Comparison of ENCODE assay signal across 29 cellular contexts in genomic region chrX:96833333-96833732, GRCh38.
"Had no signal": no experiment of that assay in that cellular context is flagged by ENCODE, and none has a peak within 500 bp of the region (broad histone marks: within the 10 kb centered on the region; RNA-seq: fewer than 3 reads in every experiment).

No MANE protein-coding gene starts in this region.

- DNase-seq: cortex of kidney; effector memory CD8-positive, alpha-beta T cell; erythroblast; esophagus squamous epithelium; gastrocnemius medialis; heart right ventricle; hypothalamus; immature natural killer cell; left cardiac atrium; left lung; mesenchymal stem cell; mucosa of descending colon; naive thymus-derived CD4-positive, alpha-beta T cell; posterior cingulate gyrus; psoas muscle; right cardiac atrium; sigmoid colon; spleen; stimulated activated CD4-positive, alpha-beta T cell treated with anti-CD3 and anti-CD28 coated beads, Interleukin-4, amount 100 ng/mL, for 4 hours; stimulated activated naive CD8-positive, alpha-beta T cell treated with anti-CD3 and anti-CD28 coated beads, Interleukin-15, Interleukin-2, amounts not matched to agents 100 U/mL and 50 U/mL, for 24 hours; substantia nigra; testis; tibial artery had no signal

- FAIRE-seq: endometrium had no signal

- H3K9me3 ChIP-seq: esophagus squamous epithelium, gastrocnemius medialis, heart right ventricle, left lung, mucosa of descending colon, psoas muscle, sigmoid colon, spleen, testis, tibial artery had no signal

- H3K27me3 ChIP-seq: esophagus squamous epithelium, gastrocnemius medialis, heart right ventricle, left lung, neural progenitor cell, sigmoid colon, spleen, testis, tibial artery had no signal

- H3K9me3 Mint-ChIP-seq: effector memory CD8-positive, alpha-beta T cell; immature natural killer cell; mesothelial cell of epicardium; naive thymus-derived CD4-positive, alpha-beta T cell; nephron; neural progenitor cell; stimulated activated memory B cell treated with anti-CD40 and anti-IgM and Interleukin-4, amounts not matched to agents 10 μg/mL and 1 μg/mL and 100 μg/mL, for 72 hours; type B pancreatic cell had no signal

- H3K36me3 ChIP-seq: esophagus squamous epithelium, gastrocnemius medialis, heart right ventricle, left lung, neural progenitor cell, sigmoid colon, spleen, tibial artery had no signal

- H2AFZ ChIP-seq: neural progenitor cell had no signal

- H3K27ac Mint-ChIP-seq: effector memory CD8-positive, alpha-beta T cell; immature natural killer cell; mesothelial cell of epicardium; naive thymus-derived CD4-positive, alpha-beta T cell; nephron; neural progenitor cell; stimulated activated memory B cell treated with anti-CD40 and anti-IgM and Interleukin-4, amounts not matched to agents 10 μg/mL and 1 μg/mL and 100 μg/mL, for 72 hours; type B pancreatic cell had no signal

- H3K4me1 ChIP-seq: gastrocnemius medialis, left lung, neural progenitor cell, sigmoid colon, spleen, testis had no signal

- H3K4me2 ChIP-seq: neural progenitor cell had no signal

- H3K4me3 Mint-ChIP-seq: effector memory CD8-positive, alpha-beta T cell; immature natural killer cell; mesothelial cell of epicardium; naive thymus-derived CD4-positive, alpha-beta T cell; nephron; neural progenitor cell; stimulated activated memory B cell treated with anti-CD40 and anti-IgM and Interleukin-4, amounts not matched to agents 10 μg/mL and 1 μg/mL and 100 μg/mL, for 72 hours; type B pancreatic cell had no signal

- H3K9ac ChIP-seq: neural progenitor cell had no signal

- ATAC-seq: effector memory CD8-positive, alpha-beta T cell; gastrocnemius medialis; heart right ventricle; left cardiac atrium; left lung; mucosa of descending colon; naive thymus-derived CD4-positive, alpha-beta T cell; psoas muscle; right cardiac atrium; stimulated activated memory B cell treated with anti-CD40 and anti-IgM and Interleukin-4, amounts not matched to agents 10 μg/mL and 1 μg/mL and 100 μg/mL, for 72 hours; stimulated activated naive CD8-positive, alpha-beta T cell treated with anti-CD3 and anti-CD28 coated beads, Interleukin-15, Interleukin-2, amounts not matched to agents 100 U/mL and 50 U/mL, for 24 hours had no signal

- H3K4me3 ChIP-seq: esophagus squamous epithelium, gastrocnemius medialis, heart right ventricle, left lung, mucosa of descending colon, neural progenitor cell, psoas muscle, sigmoid colon, spleen, testis, tibial artery had no signal

- H3K36me3 Mint-ChIP-seq: immature natural killer cell; mesothelial cell of epicardium; neural progenitor cell; stimulated activated memory B cell treated with anti-CD40 and anti-IgM and Interleukin-4, amounts not matched to agents 10 μg/mL and 1 μg/mL and 100 μg/mL, for 72 hours had no signal

- H3K27ac ChIP-seq: esophagus squamous epithelium, gastrocnemius medialis, heart right ventricle, left lung, neural progenitor cell, psoas muscle, sigmoid colon, spleen, testis, tibial artery had no signal

- H3K4me1 Mint-ChIP-seq: immature natural killer cell; naive thymus-derived CD4-positive, alpha-beta T cell; nephron; neural progenitor cell had no signal

- H3K27me3 Mint-ChIP-seq: effector memory CD8-positive, alpha-beta T cell; naive thymus-derived CD4-positive, alpha-beta T cell; stimulated activated memory B cell treated with anti-CD40 and anti-IgM and Interleukin-4, amounts not matched to agents 10 μg/mL and 1 μg/mL and 100 μg/mL, for 72 hours; type B pancreatic cell had no signal
